In genomic region chr12:127328867-127329266, GRCh38 we compare ENCODE assay signal across 23 cellular contexts.
DNase-seq lines count a peak whose midpoint lies in the region; ATAC-seq, FAIRE-seq and TF ChIP-seq lines count a peak whose summit lies in the region.
"Had no signal": no experiment of that assay in that cellular context is flagged by ENCODE, and none has a peak within 500 bp of the region (broad histone marks: within the 10 kb centered on the region; RNA-seq: fewer than 3 reads in every experiment).

No MANE protein-coding gene starts in this region.

- H3K36me3 ChIP-seq in K562 (ENCODE audit: control insufficient read depth, insufficient read depth, low read length) (no peaks in the 10 kb centered on the region), osteoblast (ENCODE audit: insufficient read depth, low read length) (no peaks in the 10 kb centered on the region)
- H3K36me3 ChIP-seq: BE2C, BLaER1 had no signal

- H3K27ac ChIP-seq in K562 (ENCODE audit: extremely low read depth, low read depth, low read length) (no peak overlapping the region), osteoblast (ENCODE audit: low read depth, low read length) (no peak overlapping the region)
- H3K27ac ChIP-seq: BLaER1 had no signal

- POLR2A ChIA-PET in K562 (lab: Yijun Ruan, JAX), result no interaction called here

- H3K9me3 ChIP-seq in K562 (replicated peaks; ENCODE audit: control insufficient read depth, insufficient read depth, low read depth, low read length) (no peaks in the 10 kb centered on the region), osteoblast (ENCODE audit: low read depth, low read length) (no peaks in the 10 kb centered on the region)
- H3K9me3 ChIP-seq: BE2C, BLaER1 had no signal

- no peak overlapping the region for H3K9ac ChIP-seq in K562 (ENCODE audit: insufficient read depth in 1 of 2, low read depth in 2 of 2, low read length in 2 of 2)
- H3K9ac ChIP-seq: BLaER1 had no signal

- H4K20me1 ChIP-seq in K562 (replicated peaks; ENCODE audit: control insufficient read depth, insufficient read depth, low read length) (no peaks in the 10 kb centered on the region), osteoblast (ENCODE audit: insufficient read depth, low read length) (no peaks in the 10 kb centered on the region)
- H4K20me1 ChIP-seq: BLaER1 had no signal

- 2% methylated on average over 5 of the region's 5 CpGs for WGBS in K562 (ENCODE audit: insufficient coverage, low coverage, missing lambda C conversion rate)

- intact Hi-C loops in K562 (cut with micrococcal nuclease), result no loop called here

- no peak for FAIRE-seq in K562 (lab: Jason Lieb, UNC)
- FAIRE-seq: A204.1, G401.6, GM12891, GM18507 had no signal

- ATAC-seq in K562 (no peak), GM18505 (IDR thresholded peaks at IDR 0.05; ENCODE audit: unreplicated experiment) (no peak)

- TF ChIP-seq POLR2A in K562 (conservative IDR thresholded peaks at IDR 0.05) (no peak), GM18505 (IDR thresholded peaks at IDR 0.05; ENCODE audit: borderline replicate concordance, extremely low read depth, insufficient read depth, insufficient read length) (no peak)

- no peak for TF ChIP-seq RAD21 in K562 (CRISPR knock-in tag; conservative IDR thresholded peaks at IDR 0.05 in 1 of 2, IDR thresholded peaks at IDR 0.05 in 1 of 2)

- 0 out of 5 replicates have a peak, but pooled peaks cover 0 to 3% of the 10 kb centered on the region in 2 experiments for H3K27me3 ChIP-seq in K562 (ENCODE audit: control insufficient read depth in 2 of 2, insufficient read depth in 2 of 2, low read length in 2 of 2)
- H3K27me3 ChIP-seq in osteoblast (ENCODE audit: insufficient read depth, low read length), result no peaks in the 10 kb centered on the region
- H3K27me3 ChIP-seq: BE2C, BLaER1 had no signal

- H3K4me1 ChIP-seq in K562 (replicated peaks in 1 of 2; ENCODE audit: control insufficient read depth in 2 of 2, insufficient read depth in 2 of 2, low read length in 2 of 2) (no peaks in the 10 kb centered on the region), osteoblast (ENCODE audit: insufficient read depth, low read length) (no peaks in the 10 kb centered on the region)
- H3K4me1 ChIP-seq: BE2C had no signal

- H2AFZ ChIP-seq in K562 (ENCODE audit: low read depth, low read length) (no peak overlapping the region), osteoblast (ENCODE audit: low read length) (peak overlapping the region; percentile 29)

- no peak for TF ChIP-seq EP300 in K562 (IDR thresholded peaks at IDR 0.05; ENCODE audit: low read length)

- no peaks in the 10 kb centered on the region for H3K9me1 ChIP-seq in K562 (ENCODE audit: control insufficient read depth, insufficient read depth, low read length)

- TF ChIP-seq CTCF in K562 (IDR thresholded peaks at IDR 0.05 in 2 of 3, conservative IDR thresholded peaks at IDR 0.05 in 1 of 3; ENCODE audit: insufficient read depth in 2 of 3, low read depth in 1 of 3, low read length in 3 of 3) (no peak), osteoblast (IDR thresholded peaks at IDR 0.05; ENCODE audit: extremely low read depth, low read depth, low read length) (no peak)

- DNase-seq in HT1080 (ENCODE audit: low read depth) (peak; percentile 56), K562 (ENCODE audit: extremely low read depth in 1 of 4, low spot score in 3 of 4) (peak in 1 of 4 experiments; percentile 5), osteoblast (ENCODE audit: insufficient read length, low spot score, missing footprints) (no peak), SW 1271 (lab: John Stamatoyannopoulos, UW) (no peak), DMS53 (lab: John Stamatoyannopoulos, UW) (no peak)
- DNase-seq: 8988T; ACHN; BE2C; C1 segment of cervical spinal cord; CD4-positive, alpha-beta memory T cell; CD4-positive, CD25-positive, alpha-beta regulatory T cell; CD8-positive, alpha-beta memory T cell; COR-L47; DMS 273 treated with DMSO at 0.1 percent for 48 hours; DMS153; DMS79 treated with DMSO at 0.1 percent for 48 hours; GF-D8 had no signal

- H3K79me2 ChIP-seq in K562 (ENCODE audit: control insufficient read depth, insufficient read depth, low read length) (no peaks in the 10 kb centered on the region), osteoblast (ENCODE audit: insufficient read depth, low read length) (no peaks in the 10 kb centered on the region)

- H3K4me2 ChIP-seq in K562 (ENCODE audit: insufficient read depth, low read length) (no peak overlapping the region), osteoblast (ENCODE audit: insufficient read depth, low read length) (no peak overlapping the region)
- H3K4me2 ChIP-seq: BLaER1 had no signal

- H3K4me3 ChIP-seq in K562 (no peak overlapping the region), osteoblast (ENCODE audit: insufficient read depth, low read length) (no peak overlapping the region)
- H3K4me3 ChIP-seq: BLaER1 had no signal

- in situ Hi-C loops in K562 (cut with MboI), result no loop called here

- CTCF ChIA-PET in K562 (lab: Yijun Ruan, JAX; ENCODE audit: low intra/inter-chr PET ratio), result no interaction called here

- no TSS peak for BruUV-seq in K562 (replicated peaks; lab: Mats Ljungman, UMichigan)

TF ChIP-seq in K562, 482 proteins besides CTCF, POLR2A, EP300 and RAD21 (continues in another document):
- TF ChIP-seq CREM (IDR thresholded peaks at IDR 0.05; ENCODE audit: low read depth) (peak; percentile 61; the same call in 1 of the 2 replicates), ERF (CRISPR knock-in tag; IDR thresholded peaks at IDR 0.05) (no peak), AFF1 (IDR thresholded peaks at IDR 0.05; ENCODE audit: low read depth in 1 of 2, partially characterized antibody in 2 of 2) (peak in 1 of 2 experiments; percentile 26), GABPA (tag; conservative IDR thresholded peaks at IDR 0.05; ENCODE audit: low read depth) (peak; percentile 46), THRA (IDR thresholded peaks at IDR 0.05) (no peak)
